ENCODE assay signal across 24 cellular contexts in genomic region chr12:80445083-80445482, GRCh38. TPM values are rescaled to one million over a fixed set of nuclear protein-coding genes. Genes with fewer than 3 reads are reported as not detected.
A peak's percentile ranks its signal among the peaks of the same experiment; 100 is the strongest.
DNase-seq lines count a peak whose midpoint lies in the region; ATAC-seq, FAIRE-seq and TF ChIP-seq lines count a peak whose summit lies in the region.
"Had no signal": no experiment of that assay in that cellular context is flagged by ENCODE, and none has a peak within 500 bp of the region (broad histone marks: within the 10 kb centered on the region; RNA-seq: fewer than 3 reads in every experiment).

No MANE protein-coding gene starts in this region.

- peak overlapping the region; percentile 27 for H3K4me3 ChIP-seq in ACC112 (ENCODE audit: low read depth, low read length)
- H3K4me3 ChIP-seq in BE2C (ENCODE audit: low read depth, low read length), result no peak overlapping the region
- no peak overlapping the region for H3K4me3 ChIP-seq in transverse colon
- H3K4me3 ChIP-seq: cardiac muscle cell, heart left ventricle had no signal

- ATAC-seq in HG02759 (IDR thresholded peaks at IDR 0.05; ENCODE audit: unreplicated experiment) (no peak), HG03196 (IDR thresholded peaks at IDR 0.05; ENCODE audit: unreplicated experiment) (no peak)
- ATAC-seq: activated CD4-positive, CD25-positive, alpha-beta regulatory T cell treated with anti-CD3 and anti-CD28 coated beads, Interleukin-2, amount 50 U/mL, for 24 hours; esophagus mucosa; heart left ventricle; left ventricle myocardium superior; right cardiac atrium; SK-N-SH treated with all-trans-retinoic acid at 6 μM for 48 hours had no signal

- H3K27ac ChIP-seq in ACC112 (ENCODE audit: low read depth, low read length), result no peak overlapping the region
- H3K27ac ChIP-seq in transverse colon, result no peak overlapping the region
- H3K27ac ChIP-seq: cardiac muscle cell, heart left ventricle had no signal

- H2AFZ ChIP-seq in ACC112 (ENCODE audit: low read length, unreplicated experiment), result peak overlapping the region; percentile 31

- no peak for TF ChIP-seq POLR2A in transverse colon (IDR thresholded peaks at IDR 0.05)

- TF ChIP-seq CTCF in BE2C (IDR thresholded peaks at IDR 0.05; ENCODE audit: low read depth, low read length) (no peak), transverse colon (IDR thresholded peaks at IDR 0.05) (no peak)

- H3K79me2 ChIP-seq in ACC112 (ENCODE audit: control insufficient read depth, insufficient read depth, low read length, unreplicated experiment), result no peaks in the 10 kb centered on the region

- WGBS in transverse colon (ENCODE audit: low coverage in 1 of 2), 2 donors, result 65 to 82% methylated on average over 2 of the region's 2 CpGs

- no peak for TF ChIP-seq EP300 in transverse colon (IDR thresholded peaks at IDR 0.05; ENCODE audit: low read depth)

- no peaks in the 10 kb centered on the region for H3K36me3 ChIP-seq in ACC112 (ENCODE audit: insufficient read depth, low read length)
- no peaks in the 10 kb centered on the region for H3K36me3 ChIP-seq in BE2C
- H3K36me3 ChIP-seq in transverse colon, result no peaks in the 10 kb centered on the region
- H3K36me3 ChIP-seq: cardiac muscle cell, heart left ventricle had no signal

- intact Hi-C loops in transverse colon (cut with DNase I; ENCODE audit: low total_unique reads), result no loop called here

- in situ Hi-C loops in transverse colon (cut with MboI; ENCODE audit: low pct_ligation_motif_present in 1 of 4, low pct_unique_long_range_greater_than_20kb in 1 of 4, low sequenced_read_pairs in 3 of 4), result no loop called here

- no peaks in the 10 kb centered on the region for H3K27me3 ChIP-seq in ACC112 (ENCODE audit: insufficient read depth, low read length)
- no peaks in the 10 kb centered on the region for H3K27me3 ChIP-seq in BE2C
- no peaks in the 10 kb centered on the region for H3K27me3 ChIP-seq in transverse colon
- H3K27me3 ChIP-seq: cardiac muscle cell, heart left ventricle had no signal

- H3K4me1 ChIP-seq in ACC112 (ENCODE audit: control insufficient read depth, insufficient read depth, low read length, unreplicated experiment), result peaks cover 23% of the 10 kb centered on the region
- no peaks in the 10 kb centered on the region for H3K4me1 ChIP-seq in BE2C
- no peaks in the 10 kb centered on the region for H3K4me1 ChIP-seq in transverse colon

- FAIRE-seq in endometrium (lab: Jason Lieb, UNC), result peak; percentile 62
- FAIRE-seq: HTR-8/SVneo had no signal

- H3K9me3 ChIP-seq in BE2C (no peaks in the 10 kb centered on the region; the same call in 1 of the 2 replicates), transverse colon (no peaks in the 10 kb centered on the region)

- DNase-seq in NCI-H226 (peak; percentile 19), myocyte (ENCODE audit: low read depth) (peak; percentile 14), BE2C (no peak), transverse colon (no peak)
- DNase-seq: activated CD8-positive, alpha-beta memory T cell treated with anti-CD3 and anti-CD28 coated beads for 24 hours; DMS79 treated with DMSO at 0.1 percent for 48 hours; heart left ventricle; Kasumi-1; left ventricle myocardium superior; NCI-H1092 treated with DMSO at 0.1 percent for 48 hours; NCI-H2081; nucleus accumbens; right cardiac atrium; stimulated activated naive CD4-positive, alpha-beta T cell treated with Interleukin-2 at 50 U/mL for 16 hours; T1000 had no signal

RNA-seq across cellular contexts. Expression of gene PTPRQ, which starts 1.0 kb away (rescaled TPM):
- 0.47 and 0.72 TPM in 2 replicates for total RNA-seq in myocyte
- polyA plus RNA-seq in myocyte (2012), result 0.18 TPM
- not detected for polyA plus RNA-seq in BE2C (2012; ENCODE audit: insufficient read depth, insufficient read length, low read depth)
- total RNA-seq in transverse colon, result under 1 TPM in 2 of 4 donors, not detected in 2; under 0.01 to 0.16 TPM

Comparison
In these comparisons a context has a peak if more than half of its experiments do, and no peak if none do; other contexts are left out.
1. DNase-seq: peak in NCI-H226 (single experiment) and myocyte (single experiment); none in BE2C (single experiment) and transverse colon (single experiment).